14 cellular contexts compared by ENCODE assay signal in the genomic region with DNA sequence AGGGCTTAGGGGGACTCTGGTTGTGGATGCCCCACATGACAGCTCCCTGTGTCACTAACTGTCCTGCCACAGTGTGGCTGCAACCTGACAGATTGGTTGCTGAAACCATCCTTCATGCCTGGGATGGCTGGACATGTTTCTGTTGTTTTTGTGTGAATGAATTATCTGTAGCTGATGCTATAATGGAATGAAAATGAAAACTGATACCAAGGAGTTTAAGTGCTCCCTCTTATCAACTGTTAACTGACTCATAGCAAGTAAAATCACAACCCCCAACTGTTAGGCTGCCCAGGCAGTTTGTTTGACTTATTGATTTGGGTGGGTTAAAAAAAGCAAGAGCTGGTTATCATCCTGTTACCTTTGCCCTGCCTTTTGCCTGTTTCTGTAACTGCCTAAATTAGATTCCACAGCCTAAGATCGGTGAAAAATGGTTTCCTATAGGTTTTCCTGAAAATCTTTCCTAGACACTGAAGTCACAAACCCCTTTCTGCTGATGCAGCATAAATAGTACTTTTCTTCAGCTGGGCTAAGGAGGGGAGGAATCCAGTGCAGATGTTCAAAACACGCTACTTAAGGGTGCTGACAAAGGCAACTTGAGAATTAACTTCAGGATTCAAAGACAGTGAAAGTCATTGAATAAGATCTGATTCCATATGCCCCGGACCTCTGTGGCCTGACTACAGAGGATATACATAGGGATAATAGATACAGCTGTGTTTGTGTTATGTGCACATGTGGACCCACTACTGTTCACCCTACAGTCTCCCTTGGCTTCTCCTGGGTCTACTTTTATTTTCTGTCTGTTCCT. TPM values are rescaled to one million over a fixed set of nuclear protein-coding genes. Genes with fewer than 3 reads are reported as not detected.
A peak's percentile ranks its signal among the peaks of the same experiment; 100 is the strongest.
DNase-seq lines count a peak whose midpoint lies in the region; ATAC-seq and TF ChIP-seq lines count a peak whose summit lies in the region.
"Had no signal": no experiment of that assay in that cellular context is flagged by ENCODE, and none has a peak within 500 bp of the region (broad histone marks: within the 10 kb centered on the region; RNA-seq: fewer than 3 reads in every experiment).

No MANE protein-coding gene starts in this region.

- POLR2A ChIA-PET in HEK293T (lab: Yijun Ruan, JAX) = interaction anchor here (0.6 to 2.7 kb wide), 3 partner anchors 9 to 1239 kb away, joined by 3 to 9 read pairs (median 5); a partner anchor contains a TSS
- POLR2A ChIA-PET in naive thymus-derived CD8-positive, alpha-beta T cell (lab: Charles Lee) = interaction anchor here (7.6 kb wide), 1 partner anchor 9 kb away, joined by 179 read pairs; a partner anchor contains a TSS

- no peak for ATAC-seq in naive thymus-derived CD8-positive, alpha-beta T cell
- ATAC-seq in GM21737 (IDR thresholded peaks at IDR 0.05; ENCODE audit: unreplicated experiment) (no peak), HG02759 (IDR thresholded peaks at IDR 0.05; ENCODE audit: unreplicated experiment) (no peak)
- ATAC-seq: stimulated activated memory B cell treated with anti-CD40 and anti-IgM and Interleukin-4, amounts not matched to agents 10 μg/mL and 1 μg/mL and 100 μg/mL, for 72 hours had no signal

- H3K4me3 Mint-ChIP-seq in activated naive CD8-positive, alpha-beta T cell = no peak overlapping the region
- H3K4me3 Mint-ChIP-seq in naive thymus-derived CD8-positive, alpha-beta T cell = no peak overlapping the region
- H3K4me3 Mint-ChIP-seq: neural progenitor cell; stimulated activated memory B cell treated with anti-CD40 and anti-IgM and Interleukin-4, amounts not matched to agents 10 μg/mL and 1 μg/mL and 100 μg/mL, for 72 hours had no signal

- no peak for TF ChIP-seq POLR2A in vagina (IDR thresholded peaks at IDR 0.05)

- H3K27me3 ChIP-seq in vagina = no peaks in the 10 kb centered on the region
- H3K27me3 ChIP-seq: neural progenitor cell had no signal

- H3K27ac Mint-ChIP-seq in activated naive CD8-positive, alpha-beta T cell = peak overlapping the region; percentile 78
- peak overlapping the region in 8 of 10 donors; percentile 10 to 82 (median 58) for H3K27ac Mint-ChIP-seq in naive thymus-derived CD8-positive, alpha-beta T cell
- H3K27ac Mint-ChIP-seq: neural progenitor cell; stimulated activated memory B cell treated with anti-CD40 and anti-IgM and Interleukin-4, amounts not matched to agents 10 μg/mL and 1 μg/mL and 100 μg/mL, for 72 hours had no signal

- no peak for TF ChIP-seq CTCF in vagina (IDR thresholded peaks at IDR 0.05)

- intact Hi-C loops in vagina (cut with DNase I) = no loop called here

- no peaks in the 10 kb centered on the region for H3K9me3 Mint-ChIP-seq in activated naive CD8-positive, alpha-beta T cell (ENCODE audit: low read depth)
- no peaks in the 10 kb centered on the region for H3K9me3 Mint-ChIP-seq in naive thymus-derived CD8-positive, alpha-beta T cell
- H3K9me3 Mint-ChIP-seq: neural progenitor cell; stimulated activated memory B cell treated with anti-CD40 and anti-IgM and Interleukin-4, amounts not matched to agents 10 μg/mL and 1 μg/mL and 100 μg/mL, for 72 hours had no signal

- peaks cover 43% of the 10 kb centered on the region for H3K4me1 ChIP-seq in vagina

- H3K9me3 ChIP-seq in vagina = no peaks in the 10 kb centered on the region

- H3K4me3 ChIP-seq in vagina = no peak overlapping the region
- H3K4me3 ChIP-seq: neural progenitor cell had no signal

- peaks cover 2% of the 10 kb centered on the region for H3K36me3 Mint-ChIP-seq in activated naive CD8-positive, alpha-beta T cell
- H3K36me3 Mint-ChIP-seq in naive thymus-derived CD8-positive, alpha-beta T cell = peaks cover 0 to 41% (median 9%) of the 10 kb centered on the region in 3 donors

- peaks cover 55% of the 10 kb centered on the region for H3K4me1 Mint-ChIP-seq in activated naive CD8-positive, alpha-beta T cell (ENCODE audit: low read depth)
- H3K4me1 Mint-ChIP-seq in naive thymus-derived CD8-positive, alpha-beta T cell = peaks cover 38 to 74% (median 58%) of the 10 kb centered on the region in 4 donors

- H3K27me3 Mint-ChIP-seq in activated naive CD8-positive, alpha-beta T cell = no peaks in the 10 kb centered on the region
- H3K27me3 Mint-ChIP-seq in naive thymus-derived CD8-positive, alpha-beta T cell = no peaks in the 10 kb centered on the region
- H3K27me3 Mint-ChIP-seq: stimulated activated memory B cell treated with anti-CD40 and anti-IgM and Interleukin-4, amounts not matched to agents 10 μg/mL and 1 μg/mL and 100 μg/mL, for 72 hours had no signal

- CTCF ChIA-PET in HEK293T (lab: Yijun Ruan, JAX) = no interaction called here

- no peak overlapping the region for H3K27ac ChIP-seq in vagina
- H3K27ac ChIP-seq: neural progenitor cell had no signal

- no peaks in the 10 kb centered on the region for H3K36me3 ChIP-seq in vagina
- H3K36me3 ChIP-seq: neural progenitor cell had no signal

- DNase-seq in COLO668 (lab: John Stamatoyannopoulos, UW; ENCODE audit: unreplicated experiment) (peak; percentile 12), HEK293T (ENCODE audit: extremely low spot score) (no peak), vagina (ENCODE audit: extremely low spot score in 2 of 2) (no peak), epidermal melanocyte (ENCODE audit: insufficient read length, low spot score) (no peak)
- no peak for DNase-seq in naive thymus-derived CD8-positive, alpha-beta T cell
- DNase-seq: activated gamma-delta T cell treated with Interleukin-2 at 50 U/mL for 16 hours, DMS79, islet precursor cell, NCI-H187 had no signal

TF ChIP-seq in HEK293T, 16 proteins besides CTCF, POLR2A, EP300 and RAD21:
- no peak for TF ChIP-seq ZNF384 (IDR thresholded peaks at IDR 0.05)
- peak; percentile 66; the same call in 1 of the 2 replicates for TF ChIP-seq CTBP1 (IDR thresholded peaks at IDR 0.05; ENCODE audit: borderline replicate concordance)
- TF ChIP-seq ELF4 (IDR thresholded peaks at IDR 0.05) = no peak
- TF ChIP-seq, protein P1, sequence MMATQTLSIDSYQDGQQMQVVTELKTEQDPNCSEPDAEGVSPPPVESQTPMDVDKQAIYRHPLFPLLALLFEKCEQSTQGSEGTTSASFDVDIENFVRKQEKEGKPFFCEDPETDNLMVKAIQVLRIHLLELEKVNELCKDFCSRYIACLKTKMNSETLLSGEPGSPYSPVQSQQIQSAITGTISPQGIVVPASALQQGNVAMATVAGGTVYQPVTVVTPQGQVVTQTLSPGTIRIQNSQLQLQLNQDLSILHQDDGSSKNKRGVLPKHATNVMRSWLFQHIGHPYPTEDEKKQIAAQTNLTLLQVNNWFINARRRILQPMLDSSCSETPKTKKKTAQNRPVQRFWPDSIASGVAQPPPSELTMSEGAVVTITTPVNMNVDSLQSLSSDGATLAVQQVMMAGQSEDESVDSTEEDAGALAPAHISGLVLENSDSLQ (IDR thresholded peaks at IDR 0.05) = peak; percentile 77
TF ChIP-seq in HEK293T: peak in this region for 2.

RNA-seq across cellular contexts. Expression of a gene that starts 5.7 kb away (rescaled TPM):
- 10 to 100 TPM; 29.0 to 30.6 TPM for total RNA-seq in naive thymus-derived CD8-positive, alpha-beta T cell
- polyA plus RNA-seq in naive thymus-derived CD8-positive, alpha-beta T cell = 10 to 100 TPM in 2 of 3 donors, 1 to 10 TPM in 1; 9.3 to 27.4 (median 23.6) TPM
- total RNA-seq in vagina = 8.6 TPM

RNA-seq across cellular contexts. Expression of a gene that starts 9.8 kb away (rescaled TPM):
- total RNA-seq in naive thymus-derived CD8-positive, alpha-beta T cell = 10 to 100 TPM; 18.5 to 19.1 TPM
- 10 to 100 TPM in 2 of 3 donors, 1 to 10 TPM in 1; 7.5 to 12.8 (median 12.7) TPM for polyA plus RNA-seq in naive thymus-derived CD8-positive, alpha-beta T cell
- 4.4 TPM for total RNA-seq in vagina

RNA-seq across cellular contexts. Expression of a gene that starts 36.4 kb away (rescaled TPM):
- total RNA-seq in naive thymus-derived CD8-positive, alpha-beta T cell = 10 to 100 TPM; 13.7 to 19.0 TPM
- polyA plus RNA-seq in naive thymus-derived CD8-positive, alpha-beta T cell = 1 to 10 TPM; 5.3 to 5.6 (median 5.3) TPM
- total RNA-seq in vagina = 3.9 TPM
